Comparison of ENCODE assay signal across 21 cellular contexts in the genomic region with DNA sequence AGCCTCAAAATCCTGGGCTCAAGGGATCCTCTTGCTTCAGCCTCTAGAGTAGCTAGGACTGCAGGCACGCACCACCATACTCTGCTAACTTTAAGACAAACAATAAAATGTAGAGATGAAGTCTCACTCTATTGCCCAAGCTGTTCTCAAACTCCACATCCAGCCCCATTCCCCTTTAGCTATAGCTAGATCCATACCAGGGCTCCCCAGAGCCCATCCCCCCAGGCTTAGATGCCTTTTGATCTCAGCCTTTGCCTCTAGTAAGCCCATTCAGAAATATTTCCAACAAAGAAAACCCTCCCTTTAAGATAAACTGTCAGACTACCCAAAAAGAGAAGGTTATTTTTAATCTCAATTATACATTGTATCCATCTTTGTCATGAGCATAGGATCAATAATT.
"Had no signal": no experiment of that assay in that cellular context is flagged by ENCODE, and none has a peak within 500 bp of the region (broad histone marks: within the 10 kb centered on the region; RNA-seq: fewer than 3 reads in every experiment).

No MANE protein-coding gene starts in this region.

- H3K9me3 Mint-ChIP-seq: stimulated activated effector memory CD8-positive, alpha-beta T cell treated with anti-CD3 and anti-CD28 coated beads, Interleukin-12 subunit alpha, Interleukin-12 subunit beta, amount 100 ng/mL, for 72 hours; T-helper 2 cell treated with Interferon-gamma antibody and Interleukin-4, amounts not matched to agents 5 μg/mL and 100 μg/mL, for 36 hours had no signal

- H3K4me3 Mint-ChIP-seq: memory B cell; stimulated activated effector memory CD8-positive, alpha-beta T cell treated with anti-CD3 and anti-CD28 coated beads, Interleukin-12 subunit alpha, Interleukin-12 subunit beta, amount 100 ng/mL, for 72 hours; T-helper 2 cell treated with Interferon-gamma antibody and Interleukin-4, amounts not matched to agents 5 μg/mL and 100 μg/mL, for 36 hours had no signal

- H3K27me3 Mint-ChIP-seq: memory B cell had no signal

- H3K27me3 ChIP-seq: colonic mucosa, esophagus squamous epithelium, gastrocnemius medialis, stomach, suprapubic skin, tibial nerve had no signal

- H3K4me1 Mint-ChIP-seq: memory B cell had no signal

- H3K36me3 Mint-ChIP-seq: memory B cell had no signal

- ATAC-seq: gastrocnemius medialis; left colon; sciatic nerve; stimulated activated effector memory CD8-positive, alpha-beta T cell treated with anti-CD3 and anti-CD28 coated beads, Interleukin-12 subunit alpha, Interleukin-12 subunit beta, amount 100 ng/mL, for 72 hours had no signal

- H3K27ac Mint-ChIP-seq: memory B cell; stimulated activated effector memory CD8-positive, alpha-beta T cell treated with anti-CD3 and anti-CD28 coated beads, Interleukin-12 subunit alpha, Interleukin-12 subunit beta, amount 100 ng/mL, for 72 hours; T-helper 2 cell treated with Interferon-gamma antibody and Interleukin-4, amounts not matched to agents 5 μg/mL and 100 μg/mL, for 36 hours had no signal

- H3K27ac ChIP-seq: colonic mucosa, esophagus squamous epithelium, gastrocnemius medialis, stomach, suprapubic skin, tibial nerve, VCaP had no signal

- H3K9me3 ChIP-seq: colonic mucosa, esophagus squamous epithelium, gastrocnemius medialis, stomach, suprapubic skin, tibial nerve had no signal

- H3K4me1 ChIP-seq: colonic mucosa, esophagus squamous epithelium, gastrocnemius medialis, suprapubic skin, tibial nerve had no signal

- DNase-seq: activated CD4-positive, CD25-positive, alpha-beta regulatory T cell treated with anti-CD3 and anti-CD28 coated beads, Interleukin-2, amount 50 U/mL, for 72 hours; activated CD8-positive, alpha-beta memory T cell treated with anti-CD3 and anti-CD28 coated beads, Interleukin-2, amount 50 U/mL, for 48 hours; activated effector memory CD4-positive, alpha-beta T cell treated with anti-CD3 and anti-CD28 coated beads, Interleukin-2, amount 50 U/mL, for 16 hours; activated naive CD4-positive, alpha-beta T cell treated with anti-CD3 and anti-CD28 coated beads, Interleukin-2, amount 50 U/mL, for 16 hours; activated T-cell treated with anti-CD3 and anti-CD28 coated beads, Interleukin-2, amount 50 U/mL, for 48 hours; amygdala; colonic mucosa; esophagus squamous epithelium; gastrocnemius medialis; hippocampal formation; left colon; small intestine; stimulated activated CD4-positive, alpha-beta T cell treated with anti-CD3 and anti-CD28 coated beads, Interleukin-2, amount 100 ng/mL, for 24 hours; stomach had no signal

- H3K4me3 ChIP-seq: colonic mucosa, esophagus squamous epithelium, gastrocnemius medialis, stomach, suprapubic skin, tibial nerve had no signal

- H3K36me3 ChIP-seq: colonic mucosa, esophagus squamous epithelium, gastrocnemius medialis, stomach, suprapubic skin, tibial nerve had no signal
